ENCODE assay signal across 10 cellular contexts in genomic region chr11:61094167-61094566, GRCh38. TPM values are rescaled to one million over a fixed set of nuclear protein-coding genes. Genes with fewer than 3 reads are reported as not detected.
DNase-seq lines count a peak whose midpoint lies in the region; ATAC-seq and TF ChIP-seq lines count a peak whose summit lies in the region.
"Not testable (repeated sequence)": the region's sequence is repeated elsewhere in the genome, so short reads cannot be mapped to it uniquely, and the experiment has no call there.
"Had no signal": no experiment of that assay in that cellular context is flagged by ENCODE, and none has a peak within 500 bp of the region (broad histone marks: within the 10 kb centered on the region; RNA-seq: fewer than 3 reads in every experiment).

No MANE protein-coding gene starts in this region.

- H3K27me3 Mint-ChIP-seq in CD4-positive, alpha-beta memory T cell; activated CD4-positive, alpha-beta T cell treated with anti-CD3 and anti-CD28 coated beads, Interleukin-2, amount 10 ng/mL, durations not matched to agents 7 days and 5 days; activated T-cell treated with anti-CD3 and anti-CD28 coated beads, Interleukin-2, amount 50 U/mL, for 4 hours (ENCODE audit: low read depth); activated naive CD4-positive, alpha-beta T cell treated with anti-CD3 and anti-CD28 coated beads, Interleukin-2, amount 10 ng/mL, durations not matched to agents 7 days and 5 days; dendritic cell treated with granulocyte-macrophage colony-stimulating factor and Interleukin-4, amounts not matched to agents 40 ng/mL and 50 ng/mL, for 4 days; stimulated activated memory B cell treated with anti-CD40 and anti-IgM and Interleukin-4, amounts not matched to agents 10 μg/mL and 1 μg/mL and 100 μg/mL, for 72 hours: not testable (repeated sequence)

- not testable (repeated sequence) for H3K4me3 ChIP-seq in CD4-positive, alpha-beta memory T cell (ENCODE audit: low read length in 2 of 2)
- peak overlapping the region; percentile 25; the same call in 1 of the 2 replicates for H3K4me3 ChIP-seq in OCI-LY3 (ENCODE audit: low read length)

- H3K4me1 Mint-ChIP-seq in CD4-positive, alpha-beta memory T cell: peaks cover 38 to 65% (median 49%) of the 10 kb centered on the region in 4 donors
- H3K4me1 Mint-ChIP-seq in activated CD4-positive, alpha-beta T cell treated with anti-CD3 and anti-CD28 coated beads, Interleukin-2, amount 10 ng/mL, durations not matched to agents 7 days and 5 days: peaks cover 62% of the 10 kb centered on the region
- peaks cover 51% of the 10 kb centered on the region for H3K4me1 Mint-ChIP-seq in activated T-cell treated with anti-CD3 and anti-CD28 coated beads, Interleukin-2, amount 50 U/mL, for 4 hours (ENCODE audit: low read depth)
- peaks cover 60% of the 10 kb centered on the region for H3K4me1 Mint-ChIP-seq in activated naive CD4-positive, alpha-beta T cell treated with anti-CD3 and anti-CD28 coated beads, Interleukin-2, amount 10 ng/mL, durations not matched to agents 7 days and 5 days
- H3K4me1 Mint-ChIP-seq in dendritic cell treated with granulocyte-macrophage colony-stimulating factor and Interleukin-4, amounts not matched to agents 40 ng/mL and 50 ng/mL, for 4 days (ENCODE audit: low read depth): peaks cover 57% of the 10 kb centered on the region
- H3K4me1 Mint-ChIP-seq in stimulated activated memory B cell treated with anti-CD40 and anti-IgM and Interleukin-4, amounts not matched to agents 10 μg/mL and 1 μg/mL and 100 μg/mL, for 72 hours: peaks cover 65% of the 10 kb centered on the region

- POLR2A ChIA-PET in CD4-positive, alpha-beta memory T cell (lab: Charles Lee; ENCODE audit: partially characterized antibody): interaction anchor here (1.1 to 7.6 kb wide), 6 partner anchors 8 to 51 kb away, joined by 3 to 102 read pairs (median 31); partner anchors contain the start of gene CD5
- POLR2A ChIA-PET in activated CD4-positive, alpha-beta T cell treated with anti-CD3 and anti-CD28 coated beads, Interleukin-2, amount 10 ng/mL, durations not matched to agents 7 days and 5 days (lab: Charles Lee): not testable (repeated sequence)

- CTCF ChIA-PET in CD4-positive, alpha-beta memory T cell (lab: Charles Lee; ENCODE audit: partially characterized antibody); activated naive CD4-positive, alpha-beta T cell treated with anti-CD3 and anti-CD28 coated beads, Interleukin-2, amount 10 ng/mL, durations not matched to agents 7 days and 5 days (lab: Charles Lee): not testable (repeated sequence)
- CTCF ChIA-PET in activated CD4-positive, alpha-beta T cell treated with anti-CD3 and anti-CD28 coated beads, Interleukin-2, amount 10 ng/mL, durations not matched to agents 7 days and 5 days (lab: Charles Lee): interaction anchor here (1.1 to 1.3 kb wide), 2 partner anchors 13 to 17 kb away, joined by 4 to 5 read pairs; no protein-coding TSS in a partner anchor

- intact Hi-C loops in CD4-positive, alpha-beta memory T cell (cut with micrococcal nuclease): loop anchor here (5.0 kb wide), 1 partner anchor 68 kb away; the partner anchor contains the start of gene VPS37C
- intact Hi-C loops in dendritic cell treated with granulocyte-macrophage colony-stimulating factor and Interleukin-4, amounts not matched to agents 40 ng/mL and 50 ng/mL, for 4 days (cut with micrococcal nuclease): loop anchor here (10.0 kb wide), 1 partner anchor 49 kb away; no protein-coding TSS in a partner anchor

- TF ChIP-seq CTCF in OCI-LY3 (IDR thresholded peaks at IDR 0.05; ENCODE audit: low read depth, low read length): not testable (repeated sequence)

- not testable (repeated sequence) for H3K36me3 ChIP-seq in CD4-positive, alpha-beta memory T cell (ENCODE audit: insufficient read depth, low read length); OCI-LY3 (replicated peaks; ENCODE audit: low read depth, low read length)

- H3K27ac ChIP-seq in CD4-positive, alpha-beta memory T cell (ENCODE audit: low read depth, low read length): not testable (repeated sequence)
- peak overlapping the region; percentile 64 for H3K27ac ChIP-seq in OCI-LY3 (ENCODE audit: low read length)

- not testable (repeated sequence) for H3K79me2 ChIP-seq in OCI-LY3 (ENCODE audit: low read length)

- H3K27ac Mint-ChIP-seq in CD4-positive, alpha-beta memory T cell: peak overlapping the region; percentile 20 to 99 (median 85)
- peak overlapping the region; percentile 48 for H3K27ac Mint-ChIP-seq in activated CD4-positive, alpha-beta T cell treated with anti-CD3 and anti-CD28 coated beads, Interleukin-2, amount 10 ng/mL, durations not matched to agents 7 days and 5 days
- H3K27ac Mint-ChIP-seq in activated naive CD4-positive, alpha-beta T cell treated with anti-CD3 and anti-CD28 coated beads, Interleukin-2, amount 10 ng/mL, durations not matched to agents 7 days and 5 days: peak overlapping the region; percentile 4
- H3K27ac Mint-ChIP-seq in dendritic cell treated with granulocyte-macrophage colony-stimulating factor and Interleukin-4, amounts not matched to agents 40 ng/mL and 50 ng/mL, for 4 days: peak overlapping the region; percentile 87
- peak overlapping the region; percentile 97 for H3K27ac Mint-ChIP-seq in stimulated activated memory B cell treated with anti-CD40 and anti-IgM and Interleukin-4, amounts not matched to agents 10 μg/mL and 1 μg/mL and 100 μg/mL, for 72 hours

- peak overlapping the region; percentile 55 for H3K4me2 ChIP-seq in OCI-LY3 (ENCODE audit: low read length)

- H2AFZ ChIP-seq in OCI-LY3 (ENCODE audit: low read depth, low read length): not testable (repeated sequence)

- ATAC-seq in activated T-cell treated with anti-CD3 and anti-CD28 coated beads, Interleukin-2, amount 50 U/mL, for 4 hours; stimulated activated memory B cell treated with anti-CD40 and anti-IgM and Interleukin-4, amounts not matched to agents 10 μg/mL and 1 μg/mL and 100 μg/mL, for 72 hours: not testable (repeated sequence)

- not testable (repeated sequence) for H4K20me1 ChIP-seq in OCI-LY3 (ENCODE audit: insufficient read depth, low read length)

- peak overlapping the region in 7 of 8 donors; percentile 2 to 89 (median 65) for H3K4me3 Mint-ChIP-seq in CD4-positive, alpha-beta memory T cell
- H3K4me3 Mint-ChIP-seq in activated CD4-positive, alpha-beta T cell treated with anti-CD3 and anti-CD28 coated beads, Interleukin-2, amount 10 ng/mL, durations not matched to agents 7 days and 5 days: peak overlapping the region; percentile 2
- peak overlapping the region; percentile 47 for H3K4me3 Mint-ChIP-seq in activated T-cell treated with anti-CD3 and anti-CD28 coated beads, Interleukin-2, amount 50 U/mL, for 4 hours
- not testable (repeated sequence) for H3K4me3 Mint-ChIP-seq in activated naive CD4-positive, alpha-beta T cell treated with anti-CD3 and anti-CD28 coated beads, Interleukin-2, amount 10 ng/mL, durations not matched to agents 7 days and 5 days; dendritic cell treated with granulocyte-macrophage colony-stimulating factor and Interleukin-4, amounts not matched to agents 40 ng/mL and 50 ng/mL, for 4 days; stimulated activated memory B cell treated with anti-CD40 and anti-IgM and Interleukin-4, amounts not matched to agents 10 μg/mL and 1 μg/mL and 100 μg/mL, for 72 hours

- H3K9me3 Mint-ChIP-seq in CD4-positive, alpha-beta memory T cell; activated CD4-positive, alpha-beta T cell treated with anti-CD3 and anti-CD28 coated beads, Interleukin-2, amount 10 ng/mL, durations not matched to agents 7 days and 5 days; activated T-cell treated with anti-CD3 and anti-CD28 coated beads, Interleukin-2, amount 50 U/mL, for 4 hours; activated naive CD4-positive, alpha-beta T cell treated with anti-CD3 and anti-CD28 coated beads, Interleukin-2, amount 10 ng/mL, durations not matched to agents 7 days and 5 days; dendritic cell treated with granulocyte-macrophage colony-stimulating factor and Interleukin-4, amounts not matched to agents 40 ng/mL and 50 ng/mL, for 4 days; stimulated activated memory B cell treated with anti-CD40 and anti-IgM and Interleukin-4, amounts not matched to agents 10 μg/mL and 1 μg/mL and 100 μg/mL, for 72 hours: not testable (repeated sequence)

- peaks cover 65% of the 10 kb centered on the region for H3K4me1 ChIP-seq in CD4-positive, alpha-beta memory T cell (ENCODE audit: insufficient read depth, low read length)
- H3K4me1 ChIP-seq in OCI-LY3 (ENCODE audit: low read length): peaks cover 82% of the 10 kb centered on the region

- H3K9me3 ChIP-seq in CD4-positive, alpha-beta memory T cell (ENCODE audit: control insufficient read depth in 1 of 2, low read length in 2 of 2); OCI-LY3 (ENCODE audit: insufficient read depth, low read length): not testable (repeated sequence)

- peak in 1 of 5 donors; percentile 49 for DNase-seq in CD4-positive, alpha-beta memory T cell
- DNase-seq in activated CD4-positive, alpha-beta T cell treated with anti-CD3 and anti-CD28 coated beads, Interleukin-2, amount 10 ng/mL, durations not matched to agents 7 days and 5 days; activated T-cell treated with anti-CD3 and anti-CD28 coated beads, Interleukin-2, amount 50 U/mL, for 4 hours; activated naive CD4-positive, alpha-beta T cell treated with anti-CD3 and anti-CD28 coated beads, Interleukin-2, amount 10 ng/mL, durations not matched to agents 7 days and 5 days: not testable (repeated sequence)

- not testable (repeated sequence) for H3K27me3 ChIP-seq in CD4-positive, alpha-beta memory T cell (ENCODE audit: insufficient read depth, low read length); OCI-LY3 (ENCODE audit: low read depth, low read length)

- not testable (repeated sequence) for H3K36me3 Mint-ChIP-seq in CD4-positive, alpha-beta memory T cell; activated CD4-positive, alpha-beta T cell treated with anti-CD3 and anti-CD28 coated beads, Interleukin-2, amount 10 ng/mL, durations not matched to agents 7 days and 5 days (ENCODE audit: low read depth); activated T-cell treated with anti-CD3 and anti-CD28 coated beads, Interleukin-2, amount 50 U/mL, for 4 hours (ENCODE audit: insufficient read depth); activated naive CD4-positive, alpha-beta T cell treated with anti-CD3 and anti-CD28 coated beads, Interleukin-2, amount 10 ng/mL, durations not matched to agents 7 days and 5 days; dendritic cell treated with granulocyte-macrophage colony-stimulating factor and Interleukin-4, amounts not matched to agents 40 ng/mL and 50 ng/mL, for 4 days (ENCODE audit: low read depth); stimulated activated memory B cell treated with anti-CD40 and anti-IgM and Interleukin-4, amounts not matched to agents 10 μg/mL and 1 μg/mL and 100 μg/mL, for 72 hours

- peak overlapping the region; percentile 47; the same call in 1 of the 2 replicates for H3K9ac ChIP-seq in OCI-LY3 (ENCODE audit: low read length)

RNA-seq across cellular contexts. Expression of gene CD5, which starts 8.1 kb away (rescaled TPM):
- total RNA-seq in CD4-positive, alpha-beta memory T cell: 100 to 1,000 TPM; 283 to 289 TPM
- 100 to 1,000 TPM; 170 to 323 TPM for polyA plus RNA-seq in CD4-positive, alpha-beta memory T cell
- total RNA-seq in activated CD4-positive, alpha-beta T cell treated with anti-CD3 and anti-CD28 coated beads, Interleukin-2, amount 10 ng/mL, durations not matched to agents 7 days and 5 days: 100 to 1,000 TPM; 379 to 405 TPM
- 100 to 1,000 TPM; 318 to 420 (median 359) TPM for total RNA-seq in activated T-cell treated with anti-CD3 and anti-CD28 coated beads, Interleukin-2, amount 50 U/mL, for 4 hours
- total RNA-seq: A673, Daoy, H7 had no signal

Comparison
In these comparisons a context has a peak if more than half of its experiments do, and no peak if none do; other contexts are left out.
1. H3K27ac Mint-ChIP-seq: peak in every context shown above with its lines; median percentile 97 in stimulated activated memory B cell treated with anti-CD40 and anti-IgM and Interleukin-4, amounts not matched to agents 10 μg/mL and 1 μg/mL and 100 μg/mL, for 72 hours; 87 in dendritic cell treated with granulocyte-macrophage colony-stimulating factor and Interleukin-4, amounts not matched to agents 40 ng/mL and 50 ng/mL, for 4 days; 85 in CD4-positive, alpha-beta memory T cell; 48 in activated CD4-positive, alpha-beta T cell treated with anti-CD3 and anti-CD28 coated beads, Interleukin-2, amount 10 ng/mL, durations not matched to agents 7 days and 5 days; 4 in activated naive CD4-positive, alpha-beta T cell treated with anti-CD3 and anti-CD28 coated beads, Interleukin-2, amount 10 ng/mL, durations not matched to agents 7 days and 5 days.